In the genomic region with DNA sequence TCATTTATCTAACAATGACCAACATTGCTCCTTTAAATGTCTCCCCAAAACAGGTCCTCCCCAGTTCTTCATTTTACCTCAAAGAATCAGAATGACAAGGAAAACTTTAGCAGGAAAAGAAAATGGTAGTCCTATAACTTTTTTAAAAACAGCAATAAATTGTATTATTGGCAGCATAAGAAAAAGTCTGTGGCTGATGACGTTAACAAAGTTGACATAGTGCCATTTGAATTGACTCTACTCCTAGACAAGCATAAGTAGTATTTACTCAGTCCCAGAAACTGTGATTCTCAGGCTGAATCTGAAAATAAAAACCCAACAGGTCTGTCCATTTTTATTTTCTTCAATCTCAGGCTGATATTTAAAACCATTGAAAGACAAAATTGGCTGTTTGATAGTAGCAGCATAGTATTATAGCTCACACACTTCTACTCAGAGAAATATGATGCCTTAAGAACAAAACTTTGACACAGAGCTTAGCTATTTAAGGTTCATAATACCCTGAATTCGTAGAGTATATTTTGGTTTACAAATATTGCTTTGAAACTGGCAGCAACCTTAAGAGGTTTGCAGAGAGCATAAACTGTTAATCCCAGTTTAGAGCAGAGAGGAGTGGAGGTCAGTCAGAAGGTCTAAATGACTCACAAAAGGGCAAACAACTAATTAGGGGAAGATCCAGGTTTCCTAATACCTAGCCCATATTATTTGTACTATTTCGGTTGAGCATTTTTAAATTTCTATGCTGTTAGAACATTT, we compare ENCODE assay signal across 17 cellular contexts. TPM values are rescaled to one million over a fixed set of nuclear protein-coding genes. Genes with fewer than 3 reads are reported as not detected.
DNase-seq lines count a peak whose midpoint lies in the region; ATAC-seq, FAIRE-seq and TF ChIP-seq lines count a peak whose summit lies in the region.
"Had no signal": no experiment of that assay in that cellular context is flagged by ENCODE, and none has a peak within 500 bp of the region (broad histone marks: within the 10 kb centered on the region; RNA-seq: fewer than 3 reads in every experiment).

No MANE protein-coding gene starts in this region.

- H2BK120ac ChIP-seq in mesenchymal stem cell (ENCODE audit: low read depth, low read length): no peak overlapping the region

- H3K14ac ChIP-seq in mesenchymal stem cell (ENCODE audit: low read length in 2 of 2): no peak overlapping the region

- H3K4me3 Mint-ChIP-seq in GM23338: no peak overlapping the region
- H3K4me3 Mint-ChIP-seq: B cell; brain; naive thymus-derived CD8-positive, alpha-beta T cell had no signal

- H3K4me3 ChIP-seq in bronchial epithelial cell (ENCODE audit: low read depth, low read length): no peak overlapping the region
- no peak overlapping the region for H3K4me3 ChIP-seq in mesenchymal stem cell (ENCODE audit: insufficient read depth in 1 of 2, low read depth in 1 of 2, low read length in 2 of 2)
- H3K4me3 ChIP-seq in A673 (ENCODE audit: low read depth, low read length, poor library complexity, severe bottlenecking): no peak overlapping the region
- no peak overlapping the region for H3K4me3 ChIP-seq in GM23338
- H3K4me3 ChIP-seq: esophagus muscularis mucosa, vagina had no signal

- H2AFZ ChIP-seq in mesenchymal stem cell (ENCODE audit: low read depth, low read length) (no peak overlapping the region), GM23338 (no peak overlapping the region)

- H2BK12ac ChIP-seq in mesenchymal stem cell (ENCODE audit: low read length in 2 of 2): no peak overlapping the region

- no peak overlapping the region for H2AK5ac ChIP-seq in mesenchymal stem cell (ENCODE audit: low read length, severe bottlenecking)

- POLR2A ChIA-PET in A673 (lab: Charles Lee; ENCODE audit: low non-redundant PET): no interaction called here

- H3K9ac ChIP-seq in mesenchymal stem cell (ENCODE audit: low read length): peak overlapping the region; percentile 51

- H4K91ac ChIP-seq in mesenchymal stem cell (ENCODE audit: low read length): no peak overlapping the region

- no peaks in the 10 kb centered on the region for H3K36me3 Mint-ChIP-seq in GM23338 (ENCODE audit: low read depth)
- H3K36me3 Mint-ChIP-seq: brain; naive thymus-derived CD8-positive, alpha-beta T cell had no signal

- DNase-seq in CD1c-positive myeloid dendritic cell (ENCODE audit: extremely low spot score): peak; percentile 17
- peak; percentile 57 for DNase-seq in LHCN-M2 (ENCODE audit: low read depth)
- peak; percentile 40 for DNase-seq in bronchial epithelial cell (ENCODE audit: low read depth)
- peak; percentile 72 for DNase-seq in mesenchymal stem cell
- no peak for DNase-seq in NCI-H1436 (lab: John Stamatoyannopoulos, UW)
- no peak for DNase-seq in A673 (ENCODE audit: low spot score)
- no peak for DNase-seq in GM23338 (ENCODE audit: low spot score)
- DNase-seq: activated T-cell treated with anti-CD3 and anti-CD28 coated beads, Interleukin-2, amount 50 U/mL, for 1 hour; naive thymus-derived CD8-positive, alpha-beta T cell; NCI-H2107; stimulated activated CD8-positive, alpha-beta memory T cell treated with anti-CD3 and anti-CD28 coated beads, Interleukin-4, amount 100 ng/mL, for 48 hours; WERI-Rb-1 had no signal

- intact Hi-C loops in A673 (cut with micrococcal nuclease; ENCODE audit: unreplicated experiment): no loop called here

- ATAC-seq in HG03280 (IDR thresholded peaks at IDR 0.05; ENCODE audit: unreplicated experiment) (no peak), GM23338 (no peak)
- ATAC-seq: naive thymus-derived CD8-positive, alpha-beta T cell had no signal

- CTCF ChIA-PET in A673 (lab: Charles Lee): no interaction called here

- FAIRE-seq in bronchial epithelial cell (lab: Jason Lieb, UNC): no peak

- H3K27me3 Mint-ChIP-seq in GM23338 (ENCODE audit: insufficient read depth, low read depth, poor library complexity): no peaks in the 10 kb centered on the region
- H3K27me3 Mint-ChIP-seq: brain had no signal

- no peak overlapping the region for H3K27ac Mint-ChIP-seq in GM23338
- H3K27ac Mint-ChIP-seq: B cell; naive thymus-derived CD8-positive, alpha-beta T cell had no signal

- H4K20me1 ChIP-seq in GM23338 (replicated peaks; ENCODE audit: insufficient read depth): no peaks in the 10 kb centered on the region

- H3K27ac ChIP-seq in mesenchymal stem cell (ENCODE audit: low read length, poor library complexity, severe bottlenecking) (no peak overlapping the region), A673 (ENCODE audit: low read depth, low read length, poor library complexity, severe bottlenecking) (no peak overlapping the region), GM23338 (ENCODE audit: low read depth) (no peak overlapping the region)
- H3K27ac ChIP-seq: esophagus muscularis mucosa, vagina, WERI-Rb-1 had no signal

- H3K79me2 ChIP-seq in GM23338 (replicated peaks; ENCODE audit: insufficient read depth): no peaks in the 10 kb centered on the region

- no peaks in the 10 kb centered on the region for H3K79me1 ChIP-seq in mesenchymal stem cell (replicated peaks; ENCODE audit: low read length, poor library complexity, severe bottlenecking)

- H3K9me3 Mint-ChIP-seq in GM23338: no peaks in the 10 kb centered on the region
- H3K9me3 Mint-ChIP-seq: brain had no signal

- 44% methylated on average over 2 of the region's 3 CpGs for WGBS in mesenchymal stem cell

- H3K18ac ChIP-seq in mesenchymal stem cell (ENCODE audit: low read depth in 1 of 2, low read length in 2 of 2): no peak overlapping the region

- H3K4me1 ChIP-seq in mesenchymal stem cell (ENCODE audit: control insufficient read depth, insufficient read depth, low read depth, low read length) (no peaks in the 10 kb centered on the region), A673 (ENCODE audit: insufficient read depth, low read length, poor library complexity, severe bottlenecking) (peaks cover 26% of the 10 kb centered on the region), GM23338 (ENCODE audit: insufficient read depth) (peaks cover 35% of the 10 kb centered on the region)
- H3K4me1 ChIP-seq: vagina had no signal

- no peaks in the 10 kb centered on the region for H3F3A ChIP-seq in GM23338 (replicated peaks; ENCODE audit: low read depth)

- no peak overlapping the region for H3K4me2 ChIP-seq in mesenchymal stem cell (ENCODE audit: low read length, poor library complexity, severe bottlenecking)
- H3K4me2 ChIP-seq in GM23338: no peak overlapping the region

- TF ChIP-seq CTCF in bronchial epithelial cell (IDR thresholded peaks at IDR 0.05; ENCODE audit: insufficient read depth, low read length, severe bottlenecking): no peak
- TF ChIP-seq CTCF in A673 (conservative IDR thresholded peaks at IDR 0.05; ENCODE audit: low read depth, low read length): no peak
- TF ChIP-seq CTCF in GM23338 (conservative IDR thresholded peaks at IDR 0.05; ENCODE audit: low read depth in 2 of 2): no peak

- no peak overlapping the region for H3K23ac ChIP-seq in mesenchymal stem cell (ENCODE audit: low read length in 2 of 2)

- H3K36me3 ChIP-seq in bronchial epithelial cell (ENCODE audit: control insufficient read depth, insufficient read depth, low read length) (no peaks in the 10 kb centered on the region), mesenchymal stem cell (ENCODE audit: control insufficient read depth in 1 of 2, insufficient read depth in 2 of 2, low read depth in 1 of 2, low read length in 2 of 2) (no peaks in the 10 kb centered on the region), A673 (ENCODE audit: insufficient read depth, low read length, poor library complexity, severe bottlenecking) (no peaks in the 10 kb centered on the region), GM23338 (ENCODE audit: insufficient read depth) (no peaks in the 10 kb centered on the region)
- H3K36me3 ChIP-seq: esophagus muscularis mucosa, vagina, WERI-Rb-1 had no signal

- H3K9me3 ChIP-seq in mesenchymal stem cell (ENCODE audit: control insufficient read depth, low read length) (no peaks in the 10 kb centered on the region), A673 (ENCODE audit: low read depth, low read length, poor library complexity, severe bottlenecking) (no peaks in the 10 kb centered on the region)
- H3K9me3 ChIP-seq: esophagus muscularis mucosa, vagina had no signal

- no peak overlapping the region for H2BK5ac ChIP-seq in mesenchymal stem cell (ENCODE audit: low read depth, low read length, poor library complexity, severe bottlenecking)

- no peak overlapping the region for H4K8ac ChIP-seq in mesenchymal stem cell (ENCODE audit: low read length)

- no peaks in the 10 kb centered on the region for H3K27me3 ChIP-seq in bronchial epithelial cell (ENCODE audit: control insufficient read depth, insufficient read depth, low read length)
- no peaks in the 10 kb centered on the region for H3K27me3 ChIP-seq in mesenchymal stem cell (ENCODE audit: control insufficient read depth in 1 of 2, insufficient read depth in 1 of 2, low read length in 2 of 2)
- H3K27me3 ChIP-seq in A673 (replicated peaks; ENCODE audit: insufficient read depth, low read depth, low read length, poor library complexity): no peaks in the 10 kb centered on the region
- H3K27me3 ChIP-seq in GM23338 (ENCODE audit: insufficient read depth): no peaks in the 10 kb centered on the region
- H3K27me3 ChIP-seq: esophagus muscularis mucosa, vagina had no signal

- H3K4me1 Mint-ChIP-seq in GM23338: peaks cover 49% of the 10 kb centered on the region
- H3K4me1 Mint-ChIP-seq: B cell; naive thymus-derived CD8-positive, alpha-beta T cell had no signal

- no TSS peak for BruUV-seq in A673 (replicated peaks; lab: Mats Ljungman, UMichigan)

- H3K9me2 ChIP-seq in GM23338 (ENCODE audit: insufficient read depth): 0 out of 2 replicates have a peak, but pooled peaks cover 8% of the 10 kb centered on the region

- no peak overlapping the region for H2BK15ac ChIP-seq in mesenchymal stem cell (ENCODE audit: low read depth, poor library complexity, severe bottlenecking)

- H3K4ac ChIP-seq in mesenchymal stem cell (ENCODE audit: low read depth in 1 of 2, low read length in 2 of 2): no peak overlapping the region

TF ChIP-seq in GM23338, 12 proteins besides CTCF, POLR2A, EP300 and RAD21 (continues in another document):
- no peak for TF ChIP-seq POLR2AphosphoS5 (IDR thresholded peaks at IDR 0.05; ENCODE audit: low read depth)
- TF ChIP-seq STAT1 (IDR thresholded peaks at IDR 0.05; ENCODE audit: unreplicated experiment): no peak
- TF ChIP-seq ZNF114 (CRISPR knock-in tag; IDR thresholded peaks at IDR 0.05): no peak

RNA-seq across cellular contexts. Expression of a gene that starts 35.0 kb away (rescaled TPM):
- total RNA-seq in LHCN-M2 (2014; rRNA removed): 17.6 and 18.7 TPM in 2 replicates
- 3.2 TPM for polyA plus RNA-seq in LHCN-M2 (2012)
- total RNA-seq in bronchial epithelial cell: 9.2 and 15.0 TPM in 2 replicates
- polyA plus RNA-seq in mesenchymal stem cell (2013, experiment 1 of 2): 21.2 TPM
- polyA plus RNA-seq in mesenchymal stem cell (2013, experiment 2 of 2): 20.8 TPM
- 36.9 and 37.1 TPM in 2 replicates for total RNA-seq in A673 (2021)
- 4.7 and 5.5 TPM in 2 replicates for total RNA-seq in GM23338 (2014; rRNA removed; shearing (Covaris generic))
- 3.8 and 4.4 TPM in 2 replicates for polyA plus RNA-seq in GM23338 (2016; fragmentation: Nextera tagmentation; extraction: Ambion mirVana)

Comparison
In these comparisons a context has a peak if more than half of its experiments do, and no peak if none do; other contexts are left out.
1. DNase-seq: peak in CD1c-positive myeloid dendritic cell (single experiment), LHCN-M2 (single experiment), bronchial epithelial cell (single experiment) and mesenchymal stem cell (single experiment); none in NCI-H1436 (single experiment), A673 (single experiment) and GM23338 (single experiment).